8 cellular contexts compared by ENCODE assay signal in genomic region chr14:71497645-71498086, GRCh38.
DNase-seq lines count a peak whose midpoint lies in the region; ATAC-seq and TF ChIP-seq lines count a peak whose summit lies in the region.

No MANE protein-coding gene starts in this region.

- no peaks in the 10 kb centered on the region for H4K20me1 ChIP-seq in DND-41 (ENCODE audit: insufficient read depth, low read length)

- H3K36me3 ChIP-seq in DND-41 (ENCODE audit: insufficient read depth, low read length) (no peaks in the 10 kb centered on the region), BE2C (no peaks in the 10 kb centered on the region; the same call in 1 of the 2 replicates)

- H3K79me2 ChIP-seq in DND-41 (ENCODE audit: insufficient read depth, low read length): peaks cover 56% of the 10 kb centered on the region

- peak overlapping the region; percentile 2; the same call in 1 of the 2 replicates for H3K4me2 ChIP-seq in DND-41 (ENCODE audit: insufficient read depth, low read length)

- no peak overlapping the region for H2AFZ ChIP-seq in DND-41 (ENCODE audit: low read depth, low read length)

- POLR2A ChIA-PET in activated naive CD8-positive, alpha-beta T cell treated with anti-CD3 and anti-CD28 coated beads, Interleukin-2, amount 10 ng/mL, durations not matched to agents 7 days and 5 days (lab: Charles Lee): interaction anchor here (1.4 kb wide), 1 partner anchor 176 kb away, joined by 3 read pairs; no protein-coding TSS in a partner anchor

- H3K27ac ChIP-seq in DND-41 (ENCODE audit: low read length): peak overlapping the region; percentile 70

- H3K9me3 ChIP-seq in DND-41 (ENCODE audit: insufficient read depth, low read length, severe bottlenecking): no peaks in the 10 kb centered on the region
- H3K9me3 ChIP-seq in BE2C: no peaks in the 10 kb centered on the region

- peaks cover 16% of the 10 kb centered on the region for H3K4me1 Mint-ChIP-seq in activated naive CD8-positive, alpha-beta T cell treated with anti-CD3 and anti-CD28 coated beads, Interleukin-2, amount 10 ng/mL, durations not matched to agents 7 days and 5 days

- peaks cover 7% of the 10 kb centered on the region for H3K9me3 Mint-ChIP-seq in activated naive CD8-positive, alpha-beta T cell treated with anti-CD3 and anti-CD28 coated beads, Interleukin-2, amount 10 ng/mL, durations not matched to agents 7 days and 5 days

- peaks cover 17% of the 10 kb centered on the region for H3K36me3 Mint-ChIP-seq in activated naive CD8-positive, alpha-beta T cell treated with anti-CD3 and anti-CD28 coated beads, Interleukin-2, amount 10 ng/mL, durations not matched to agents 7 days and 5 days

- H3K9ac ChIP-seq in DND-41 (ENCODE audit: low read depth, low read length): no peak overlapping the region; the same call in 1 of the 2 replicates

- H3K4me3 ChIP-seq in DND-41 (ENCODE audit: low read depth in 1 of 2, low read length in 2 of 2) (no peak overlapping the region), BE2C (ENCODE audit: low read depth, low read length) (no peak overlapping the region)

- ATAC-seq in DND-41 (ENCODE audit: insufficient read depth, low read depth): peak; percentile 77
- ATAC-seq in GM19468 (IDR thresholded peaks at IDR 0.05; ENCODE audit: extremely low read depth, unreplicated experiment): peak; percentile 67
- ATAC-seq in HG03457 (IDR thresholded peaks at IDR 0.05; ENCODE audit: unreplicated experiment): peak; percentile 66
- ATAC-seq in activated naive CD8-positive, alpha-beta T cell treated with anti-CD3 and anti-CD28 coated beads, Interleukin-2, amount 10 ng/mL, durations not matched to agents 7 days and 5 days (ENCODE audit: low read depth): peak; percentile 33

- H3K27me3 Mint-ChIP-seq in activated naive CD8-positive, alpha-beta T cell treated with anti-CD3 and anti-CD28 coated beads, Interleukin-2, amount 10 ng/mL, durations not matched to agents 7 days and 5 days: no peaks in the 10 kb centered on the region

- peak; percentile 17 for DNase-seq in DND-41
- DNase-seq in activated naive CD8-positive, alpha-beta T cell treated with anti-CD3 and anti-CD28 coated beads, Interleukin-2, amount 10 ng/mL, durations not matched to agents 7 days and 5 days: no peak
- no peak for DNase-seq in CD1c-positive myeloid dendritic cell (ENCODE audit: extremely low spot score)
- no peak for DNase-seq in BE2C
- DNase-seq in ureter (ENCODE audit: low spot score): no peak
- no peak for DNase-seq in hepatic stellate cell (ENCODE audit: low spot score)

- no peak overlapping the region for H3K27ac Mint-ChIP-seq in activated naive CD8-positive, alpha-beta T cell treated with anti-CD3 and anti-CD28 coated beads, Interleukin-2, amount 10 ng/mL, durations not matched to agents 7 days and 5 days

- H3K27me3 ChIP-seq in DND-41 (ENCODE audit: insufficient read depth, low read length, poor library complexity): no peaks in the 10 kb centered on the region
- no peaks in the 10 kb centered on the region for H3K27me3 ChIP-seq in BE2C

- H3K4me1 ChIP-seq in DND-41 (ENCODE audit: insufficient read depth, low read length): peaks cover 30% of the 10 kb centered on the region
- H3K4me1 ChIP-seq in BE2C: no peaks in the 10 kb centered on the region

- H3K4me3 Mint-ChIP-seq in activated naive CD8-positive, alpha-beta T cell treated with anti-CD3 and anti-CD28 coated beads, Interleukin-2, amount 10 ng/mL, durations not matched to agents 7 days and 5 days: no peak overlapping the region

- TF ChIP-seq CTCF in DND-41 (IDR thresholded peaks at IDR 0.05; ENCODE audit: borderline replicate concordance, extremely low read depth, low read length, poor library complexity, severe bottlenecking) (no peak), BE2C (IDR thresholded peaks at IDR 0.05; ENCODE audit: low read depth, low read length) (no peak)
